In the genomic region with DNA sequence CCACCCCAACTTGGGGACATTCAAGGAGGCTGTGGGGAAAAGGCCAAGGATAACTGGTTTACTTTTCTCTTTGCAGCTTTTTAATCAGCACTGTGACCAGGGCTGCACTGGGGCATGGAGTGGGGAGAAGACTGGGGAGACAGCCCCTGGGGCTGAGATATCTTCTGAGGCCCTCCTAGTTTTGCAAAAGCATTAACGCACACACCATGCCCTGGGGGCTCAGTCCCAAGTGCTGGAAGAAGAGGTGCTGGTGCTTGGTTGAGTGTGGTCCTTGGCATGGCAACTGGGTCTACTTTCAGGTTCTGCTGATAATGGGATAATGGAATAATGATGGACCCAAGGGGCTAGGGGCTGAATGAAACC, we compare ENCODE assay signal across 15 cellular contexts. TPM values are rescaled to one million over a fixed set of nuclear protein-coding genes. Genes with fewer than 3 reads are reported as not detected.
DNase-seq lines count a peak whose midpoint lies in the region; FAIRE-seq and TF ChIP-seq lines count a peak whose summit lies in the region.
"Had no signal": no experiment of that assay in that cellular context is flagged by ENCODE, and none has a peak within 500 bp of the region (broad histone marks: within the 10 kb centered on the region; RNA-seq: fewer than 3 reads in every experiment).

No MANE protein-coding gene starts in this region.

- no peak overlapping the region for H3K56ac ChIP-seq in H1 (replicated peaks; ENCODE audit: insufficient read length, low read depth, low read length)

- no peak overlapping the region for H4K91ac ChIP-seq in H1 (replicated peaks; ENCODE audit: insufficient read length, low read length)

- H4K20me1 ChIP-seq in KMS-11 (ENCODE audit: insufficient read depth) = no peaks in the 10 kb centered on the region
- H4K20me1 ChIP-seq in H1 (replicated peaks in 1 of 2; ENCODE audit: control insufficient read depth in 1 of 2, insufficient read depth in 2 of 2, low read length in 2 of 2) = no peaks in the 10 kb centered on the region
- no peaks in the 10 kb centered on the region for H4K20me1 ChIP-seq in osteoblast (ENCODE audit: insufficient read depth, low read length)
- no peaks in the 10 kb centered on the region for H4K20me1 ChIP-seq in smooth muscle cell (ENCODE audit: low read depth)
- H4K20me1 ChIP-seq: BLaER1 treated with 17β-estradiol and CSF1 and Interleukin-3, amounts not matched to agents 10 nM and 100 nM had no signal

- DNase-seq in Caco-2 = no peak
- no peak for DNase-seq in H1 (ENCODE audit: low read depth in 1 of 2, low spot score in 2 of 2)
- DNase-seq in osteoblast (ENCODE audit: insufficient read length, low spot score, missing footprints) = no peak
- DNase-seq in smooth muscle cell (lab: John Stamatoyannopoulos, UW; ENCODE audit: unreplicated experiment) = no peak
- no peak for DNase-seq in 8988T
- DNase-seq in NCI-H1105 treated with DMSO at 0.1 percent for 48 hours (lab: John Stamatoyannopoulos, UW) = no peak
- DNase-seq in retina = no peak

- H2AFZ ChIP-seq in KMS-11 (ENCODE audit: low read depth) (0 out of 2 replicates have a peak overlapping the region, but pooled peaks have one; percentile 38), H1 (ENCODE audit: low read length) (peak overlapping the region; percentile 79; the same call in 1 of the 2 replicates), osteoblast (ENCODE audit: low read length) (peak overlapping the region; percentile 77), smooth muscle cell (ENCODE audit: low read depth) (no peak overlapping the region)

- no TSS peak for BruUV-seq in Caco-2 (replicated peaks; lab: Mats Ljungman, UMichigan)

- no peak overlapping the region for H3K9ac ChIP-seq in KMS-11
- H3K9ac ChIP-seq in H1 (replicated peaks in 1 of 4; ENCODE audit: extremely low read depth in 1 of 4, low read depth in 3 of 4, low read length in 3 of 4) = no peak overlapping the region
- H3K9ac ChIP-seq in smooth muscle cell (ENCODE audit: low read depth) = no peak overlapping the region
- H3K9ac ChIP-seq: BLaER1 treated with 17β-estradiol and CSF1 and Interleukin-3, amounts not matched to agents 10 nM and 100 nM; SK-N-SH had no signal

- intact Hi-C loops in Caco-2 (cut with micrococcal nuclease; ENCODE audit: unreplicated experiment) = loop anchor here (1.0 to 2.0 kb wide), 7 partner anchors 10 to 239 kb away; a partner anchor contains a TSS

- peaks cover 15% of the 10 kb centered on the region for H3K4me1 Mint-ChIP-seq in Caco-2 (ENCODE audit: low read depth, unreplicated experiment)

- H3K36me3 ChIP-seq in Caco-2 (ENCODE audit: control insufficient read depth, insufficient read depth, low read length) = no peaks in the 10 kb centered on the region
- H3K36me3 ChIP-seq in KMS-11 (ENCODE audit: insufficient read depth) = no peaks in the 10 kb centered on the region
- H3K36me3 ChIP-seq in H1 (ENCODE audit: control insufficient read depth in 2 of 4, insufficient read depth in 4 of 4, low read length in 3 of 4) = no peaks in the 10 kb centered on the region
- no peaks in the 10 kb centered on the region for H3K36me3 ChIP-seq in osteoblast (ENCODE audit: insufficient read depth, low read length)
- H3K36me3 ChIP-seq in smooth muscle cell (ENCODE audit: low read depth) = no peaks in the 10 kb centered on the region
- H3K36me3 ChIP-seq: BLaER1 treated with 17β-estradiol and CSF1 and Interleukin-3, amounts not matched to agents 10 nM and 100 nM; MG63 had no signal

- no peaks in the 10 kb centered on the region for H3K27me3 Mint-ChIP-seq in Caco-2 (ENCODE audit: insufficient read depth, unreplicated experiment)
- H3K27me3 Mint-ChIP-seq: CD4-positive, alpha-beta T cell had no signal

- no peak overlapping the region for H2BK12ac ChIP-seq in H1 (ENCODE audit: low read depth, low read length)

- no peak overlapping the region for H3K14ac ChIP-seq in H1 (ENCODE audit: insufficient read length)

- POLR2A ChIA-PET in Caco-2 (lab: Charles Lee) (interaction anchor here (0.9 kb wide), 1 partner anchor 9 kb away, joined by 5 read pairs; a partner anchor contains a TSS), H1 (lab: Charles Lee; ENCODE audit: partially characterized antibody) (interaction anchor here (1.7 to 3.7 kb wide), 3 partner anchors 9 to 91 kb away, joined by 6 to 30 read pairs (median 7); a partner anchor contains a TSS)

- H3K4me3 Mint-ChIP-seq in Caco-2 (ENCODE audit: unreplicated experiment) = peak overlapping the region; percentile 36
- H3K4me3 Mint-ChIP-seq: CD4-positive, alpha-beta T cell had no signal

- no peak for TF ChIP-seq POLR2A in H1 (IDR thresholded peaks at IDR 0.05; ENCODE audit: control extremely low read depth in 1 of 2, low read depth in 2 of 2, low read length in 2 of 2)

- H3K27ac ChIP-seq in KMS-11 (no peak overlapping the region), H1 (ENCODE audit: low read depth, low read length) (no peak overlapping the region), osteoblast (ENCODE audit: low read depth, low read length) (no peak overlapping the region), smooth muscle cell (ENCODE audit: low read depth) (no peak overlapping the region)
- H3K27ac ChIP-seq: BLaER1 treated with 17β-estradiol and CSF1 and Interleukin-3, amounts not matched to agents 10 nM and 100 nM had no signal

- H4K5ac ChIP-seq in H1 (ENCODE audit: insufficient read length, low read depth, low read length) = no peak overlapping the region

- H3K79me1 ChIP-seq in H1 (ENCODE audit: low read depth, low read length) = no peaks in the 10 kb centered on the region

- H3K23ac ChIP-seq in H1 (ENCODE audit: insufficient read length) = no peak overlapping the region

- H3K23me2 ChIP-seq in H1 (ENCODE audit: low read depth, low read length) = no peaks in the 10 kb centered on the region

- 86% methylated on average over 1 of the region's 1 CpG; no CpG with 5 or more reads in 1 of the 2 experiments for WGBS in H1 (ENCODE audit: extremely low coverage in 1 of 2, insufficient coverage in 1 of 2, insufficient read length in 1 of 2, insufficient replicate concordance in 2 of 2, low coverage in 1 of 2, low lambda C conversion rate in 2 of 2, missing lambda C conversion rate in 1 of 2), 2 experiments
- WGBS in smooth muscle cell (ENCODE audit: low lambda C conversion rate) = 95% methylated on average over 1 of the region's 1 CpG

- H3K79me2 ChIP-seq in KMS-11 (ENCODE audit: insufficient read depth, low read depth) (no peaks in the 10 kb centered on the region), H1 (ENCODE audit: control insufficient read depth in 1 of 2, insufficient read depth in 2 of 2, low read length in 2 of 2) (no peaks in the 10 kb centered on the region), osteoblast (ENCODE audit: insufficient read depth, low read length) (no peaks in the 10 kb centered on the region), smooth muscle cell (ENCODE audit: low read depth) (no peaks in the 10 kb centered on the region)

- H3F3A ChIP-seq in smooth muscle cell (ENCODE audit: low read depth) = no peaks in the 10 kb centered on the region

- no peak overlapping the region for H3K4me2 ChIP-seq in KMS-11
- no peak overlapping the region for H3K4me2 ChIP-seq in H1 (ENCODE audit: insufficient read depth in 1 of 2, low read depth in 2 of 2, low read length in 2 of 2)
- H3K4me2 ChIP-seq in osteoblast (ENCODE audit: insufficient read depth, low read length) = no peak overlapping the region
- H3K4me2 ChIP-seq in smooth muscle cell = no peak overlapping the region
- H3K4me2 ChIP-seq: SK-N-SH had no signal

- TF ChIP-seq EP300 in H1 (IDR thresholded peaks at IDR 0.05; ENCODE audit: borderline replicate concordance in 1 of 2, low read depth in 2 of 2, low read length in 2 of 2) = no peak

- H4K8ac ChIP-seq in H1 (ENCODE audit: extremely low read depth, insufficient read depth, low read length) = no peak overlapping the region

- H3K4me1 ChIP-seq in Caco-2 (peaks cover 18% of the 10 kb centered on the region), KMS-11 (ENCODE audit: low read depth, poor library complexity, severe bottlenecking) (peaks cover 11% of the 10 kb centered on the region), H1 (replicated peaks in 1 of 4; ENCODE audit: control insufficient read depth in 3 of 4, insufficient read depth in 4 of 4, low read length in 3 of 4) (peaks cover 0 to 6% (median 3%) of the 10 kb centered on the region in 4 experiments; a peak in 4 of 7 replicates), osteoblast (ENCODE audit: insufficient read depth, low read length) (peaks cover 4% of the 10 kb centered on the region), smooth muscle cell (ENCODE audit: low read depth) (no peaks in the 10 kb centered on the region)

- peak overlapping the region; percentile 66 for H3K27ac Mint-ChIP-seq in Caco-2 (ENCODE audit: unreplicated experiment)
- H3K27ac Mint-ChIP-seq: CD4-positive, alpha-beta T cell had no signal

- CTCF ChIA-PET in Caco-2 (lab: Charles Lee) = interaction anchor here (0.9 to 2.0 kb wide), 4 partner anchors 9 to 103 kb away, joined by 3 to 10 read pairs (median 5); a partner anchor contains a TSS
- CTCF ChIA-PET in H1 (lab: Charles Lee; ENCODE audit: partially characterized antibody) = interaction anchor here (1.1 to 27.3 kb wide), 11 partner anchors 9 to 186 kb away, joined by 3 to 625 read pairs (median 15); a partner anchor contains a TSS

- no peak for TF ChIP-seq RAD21 in H1 (IDR thresholded peaks at IDR 0.05 in 1 of 2, conservative IDR thresholded peaks at IDR 0.05 in 1 of 2; ENCODE audit: low read depth in 2 of 2, low read length in 2 of 2)

- H3K4ac ChIP-seq in H1 (replicated peaks; ENCODE audit: insufficient read length, low read depth, low read length) = no peak overlapping the region

- H3K9me3 ChIP-seq in Caco-2 (no peaks in the 10 kb centered on the region), H1 (ENCODE audit: insufficient read depth in 2 of 2, low read depth in 1 of 2, low read length in 1 of 2) (no peaks in the 10 kb centered on the region), osteoblast (ENCODE audit: low read depth, low read length) (no peaks in the 10 kb centered on the region), smooth muscle cell (replicated peaks; ENCODE audit: low read depth) (no peaks in the 10 kb centered on the region)
- H3K9me3 ChIP-seq: BLaER1 treated with 17β-estradiol and CSF1 and Interleukin-3, amounts not matched to agents 10 nM and 100 nM; MG63; SK-N-SH had no signal

- H3K9me3 Mint-ChIP-seq in Caco-2 (ENCODE audit: unreplicated experiment) = no peaks in the 10 kb centered on the region
- H3K9me3 Mint-ChIP-seq: CD4-positive, alpha-beta T cell had no signal

- no peak overlapping the region for H3K18ac ChIP-seq in H1 (ENCODE audit: extremely low read depth, low read length)

- no peak for FAIRE-seq in H1 (lab: Jason Lieb, UNC)
- FAIRE-seq: A204.1, RCC 7860 had no signal

- peaks cover 5% of the 10 kb centered on the region for H3K36me3 Mint-ChIP-seq in Caco-2 (ENCODE audit: insufficient read depth, unreplicated experiment)

- no peak overlapping the region for H2AK5ac ChIP-seq in H1 (ENCODE audit: low read depth, low read length)

- TF ChIP-seq CTCF in Caco-2 (IDR thresholded peaks at IDR 0.05; ENCODE audit: insufficient read depth in 1 of 2, low read depth in 1 of 2, low read length in 1 of 2, severe bottlenecking in 1 of 2, unreplicated experiment in 1 of 2) = no peak
- no peak for TF ChIP-seq CTCF in KMS-11 (conservative IDR thresholded peaks at IDR 0.05; ENCODE audit: low read depth, low read length)
- no peak for TF ChIP-seq CTCF in H1 (IDR thresholded peaks at IDR 0.05; ENCODE audit: control extremely low read depth in 1 of 3, insufficient read depth in 1 of 3, low read depth in 1 of 3, low read length in 3 of 3)
- TF ChIP-seq CTCF in osteoblast (IDR thresholded peaks at IDR 0.05; ENCODE audit: extremely low read depth, low read depth, low read length) = no peak
- TF ChIP-seq CTCF in smooth muscle cell (IDR thresholded peaks at IDR 0.05; ENCODE audit: borderline replicate concordance, insufficient read depth, poor library complexity, severe bottlenecking) = no peak

- H2BK5ac ChIP-seq in H1 (ENCODE audit: low read depth, low read length) = no peak overlapping the region

- no peaks in the 10 kb centered on the region for H3K27me3 ChIP-seq in Caco-2 (replicated peaks; ENCODE audit: control insufficient read depth, insufficient read depth, low read length)
- no peaks in the 10 kb centered on the region; the same call in 1 of the 2 replicates for H3K27me3 ChIP-seq in KMS-11 (ENCODE audit: insufficient read depth, low read depth)
- H3K27me3 ChIP-seq in H1 (replicated peaks in 1 of 4; ENCODE audit: control insufficient read depth in 3 of 4, extremely low read depth in 1 of 4, insufficient read depth in 3 of 4, low read length in 3 of 4) = peaks cover 0 to 9% (median 5%) of the 10 kb centered on the region in 4 experiments; a peak in 4 of 7 replicates
- H3K27me3 ChIP-seq in osteoblast (ENCODE audit: insufficient read depth, low read length) = no peaks in the 10 kb centered on the region
- no peaks in the 10 kb centered on the region for H3K27me3 ChIP-seq in smooth muscle cell (ENCODE audit: low read depth)
- H3K27me3 ChIP-seq: BLaER1 treated with 17β-estradiol and CSF1 and Interleukin-3, amounts not matched to agents 10 nM and 100 nM; MG63 had no signal

- H2BK120ac ChIP-seq in H1 (replicated peaks; ENCODE audit: low read depth, low read length) = no peak overlapping the region

- H2BK15ac ChIP-seq in H1 (ENCODE audit: low read length) = no peak overlapping the region

- no peak overlapping the region for H2BK20ac ChIP-seq in H1 (ENCODE audit: low read length)

- no peak overlapping the region for H3K4me3 ChIP-seq in Caco-2 (ENCODE audit: low read depth, low read length)
- no peak overlapping the region for H3K4me3 ChIP-seq in KMS-11 (IDR thresholded peaks at IDR 0.05; ENCODE audit: insufficient read depth, low read depth, low read length)
- H3K4me3 ChIP-seq in H1 (ENCODE audit: extremely low read depth in 1 of 4, insufficient read depth in 2 of 4, low read depth in 3 of 4, low read length in 4 of 4) = no peak overlapping the region
- H3K4me3 ChIP-seq in osteoblast (ENCODE audit: insufficient read depth, low read length) = no peak overlapping the region
- no peak overlapping the region for H3K4me3 ChIP-seq in smooth muscle cell
- H3K4me3 ChIP-seq: BLaER1 treated with 17β-estradiol and CSF1 and Interleukin-3, amounts not matched to agents 10 nM and 100 nM; GM12878; MG63 had no signal

RNA-seq across cellular contexts. Expression of a gene that starts 9.4 kb away (rescaled TPM):
- total RNA-seq in Caco-2 (2022) (142 and 158 TPM in 2 replicates), osteoblast (50.3 and 53.0 TPM in 2 replicates), smooth muscle cell (39.6 and 47.8 TPM in 2 replicates)
- 128 and 140 TPM in 2 replicates for total RNA-seq in H1 (2021; fragmentation: NEBNext Ultra II Directional; extraction: Animal tissue kit (Norgen Biotek cat#: 25700))
- polyA plus RNA-seq in H1 (2011; rRNA removed) (130 and 134 TPM in 2 replicates), smooth muscle cell (24.1 and 28.3 TPM in 2 replicates)
- polyA plus RNA-seq in H1 (2011; cell fraction: cytosol; rRNA removed) = 108 TPM
- 163 TPM for polyA plus RNA-seq in H1 (2011; cell fraction: nucleus; rRNA removed)
- 129 to 179 TPM (median 144 TPM) in 4 replicates for polyA plus RNA-seq in H1 (2012, experiment 1 of 2)
- 124 TPM for polyA plus RNA-seq in H1 (2012, experiment 2 of 2)
- polyA plus RNA-seq in H1 (2013, experiment 1 of 2) = 78.3 TPM
- polyA plus RNA-seq in H1 (2013, experiment 2 of 2) = 77.3 TPM
- 188 TPM in 2 replicates for polyA minus RNA-seq in H1 (2011; rRNA and poly(A)+ RNA removed)
- polyA minus RNA-seq in H1 (2011; cell fraction: cytosol; rRNA and poly(A)+ RNA removed) = 160 TPM
- 105 TPM for polyA minus RNA-seq in H1 (2011; cell fraction: nucleus; rRNA and poly(A)+ RNA removed)

RNA-seq across cellular contexts. Expression of a gene that starts 18.4 kb away (rescaled TPM):
- 15.6 and 17.8 TPM in 2 replicates for total RNA-seq in Caco-2 (2022)
- total RNA-seq in H1 (2021; fragmentation: NEBNext Ultra II Directional; extraction: Animal tissue kit (Norgen Biotek cat#: 25700)) = 1.9 and 2.4 TPM in 2 replicates
- 3.3 and 4.4 TPM in 2 replicates for polyA plus RNA-seq in H1 (2011; rRNA removed)
- 3.1 TPM for polyA plus RNA-seq in H1 (2011; cell fraction: cytosol; rRNA removed)
- polyA plus RNA-seq in H1 (2011; cell fraction: nucleus; rRNA removed) = 7.1 TPM
- 3.3 to 4.8 TPM (median 4.1 TPM) in 4 replicates for polyA plus RNA-seq in H1 (2012, experiment 1 of 2)
- 2.2 TPM for polyA plus RNA-seq in H1 (2012, experiment 2 of 2)
- 2.1 TPM for polyA plus RNA-seq in H1 (2013, experiment 1 of 2)
- 2.3 TPM for polyA plus RNA-seq in H1 (2013, experiment 2 of 2)
- polyA minus RNA-seq in H1 (2011; rRNA and poly(A)+ RNA removed) = 2.6 and 2.9 TPM in 2 replicates
- polyA minus RNA-seq in H1 (2011; cell fraction: cytosol; rRNA and poly(A)+ RNA removed) = 1.0 TPM
- polyA minus RNA-seq in H1 (2011; cell fraction: nucleus; rRNA and poly(A)+ RNA removed) = 4.3 TPM
- total RNA-seq in osteoblast = 0.72 and 0.88 TPM in 2 replicates
- total RNA-seq in smooth muscle cell = 0.36 and 0.45 TPM in 2 replicates
- polyA plus RNA-seq in smooth muscle cell = 0.69 and 1.5 TPM in 2 replicates

RNA-seq across cellular contexts. Expression of a gene that starts 28.0 kb away (rescaled TPM):
- 1.5 and 1.9 TPM in 2 replicates for total RNA-seq in Caco-2 (2022)
- total RNA-seq in H1 (2021; fragmentation: NEBNext Ultra II Directional; extraction: Animal tissue kit (Norgen Biotek cat#: 25700)) = 0.74 and 1.2 TPM in 2 replicates
- 0.45 and 0.53 TPM in 2 replicates for polyA plus RNA-seq in H1 (2011; rRNA removed)
- polyA plus RNA-seq in H1 (2011; cell fraction: cytosol; rRNA removed) = 0.88 TPM
- 1.1 TPM for polyA plus RNA-seq in H1 (2011; cell fraction: nucleus; rRNA removed)
- 0.65 to 1.2 TPM (median 0.89 TPM) in 4 replicates for polyA plus RNA-seq in H1 (2012, experiment 1 of 2)
- polyA plus RNA-seq in H1 (2012, experiment 2 of 2) = 0.84 TPM
- polyA plus RNA-seq in H1 (2013, experiment 1 of 2) = 0.14 TPM
- polyA plus RNA-seq in H1 (2013, experiment 2 of 2) = 0.15 TPM
- polyA minus RNA-seq in H1 (2011; rRNA and poly(A)+ RNA removed) = 0.71 and 3.5 TPM in 2 replicates
- not detected for polyA minus RNA-seq in H1 (2011; cell fraction: cytosol; rRNA and poly(A)+ RNA removed)
- 1.00 TPM for polyA minus RNA-seq in H1 (2011; cell fraction: nucleus; rRNA and poly(A)+ RNA removed)
- under 0.01 TPM in 1 of 2 replicates, not detected in the other for total RNA-seq in osteoblast
- total RNA-seq in smooth muscle cell = not detected in 2 replicates
- 0.24 TPM in 1 of 2 replicates, not detected in the other for polyA plus RNA-seq in smooth muscle cell

RNA-seq across cellular contexts. Expression of a gene that starts 36.2 kb away (rescaled TPM):
- total RNA-seq in Caco-2 (2022) (85.0 and 86.3 TPM in 2 replicates), osteoblast (29.0 and 29.8 TPM in 2 replicates), smooth muscle cell (14.7 and 18.6 TPM in 2 replicates)
- 38.5 and 40.1 TPM in 2 replicates for total RNA-seq in H1 (2021; fragmentation: NEBNext Ultra II Directional; extraction: Animal tissue kit (Norgen Biotek cat#: 25700))
- polyA plus RNA-seq in H1 (2011; rRNA removed) (84.3 and 102 TPM in 2 replicates), smooth muscle cell (67.9 and 71.3 TPM in 2 replicates)
- polyA plus RNA-seq in H1 (2011; cell fraction: cytosol; rRNA removed) = 79.1 TPM
- polyA plus RNA-seq in H1 (2011; cell fraction: nucleus; rRNA removed) = 51.9 TPM
- polyA plus RNA-seq in H1 (2012, experiment 1 of 2) = 47.2 to 55.2 TPM (median 54.2 TPM) in 4 replicates
- 82.9 TPM for polyA plus RNA-seq in H1 (2012, experiment 2 of 2)
- 70.4 TPM for polyA plus RNA-seq in H1 (2013, experiment 1 of 2)
- polyA plus RNA-seq in H1 (2013, experiment 2 of 2) = 71.0 TPM
- polyA minus RNA-seq in H1 (2011; rRNA and poly(A)+ RNA removed) = 22.0 and 26.2 TPM in 2 replicates
- polyA minus RNA-seq in H1 (2011; cell fraction: cytosol; rRNA and poly(A)+ RNA removed) = 15.9 TPM
- polyA minus RNA-seq in H1 (2011; cell fraction: nucleus; rRNA and poly(A)+ RNA removed) = 20.6 TPM

RNA-seq across cellular contexts. Expression of a gene that starts 50.5 kb away (rescaled TPM):
- total RNA-seq in Caco-2 (2022) (122 and 131 TPM in 2 replicates), osteoblast (12.7 and 16.5 TPM in 2 replicates), smooth muscle cell (18.3 and 52.3 TPM in 2 replicates)
- 63.5 and 66.3 TPM in 2 replicates for total RNA-seq in H1 (2021; fragmentation: NEBNext Ultra II Directional; extraction: Animal tissue kit (Norgen Biotek cat#: 25700))
- polyA plus RNA-seq in H1 (2011; rRNA removed) (17.4 and 18.0 TPM in 2 replicates), smooth muscle cell (11.4 and 13.7 TPM in 2 replicates)
- 32.0 TPM for polyA plus RNA-seq in H1 (2011; cell fraction: cytosol; rRNA removed)
- 19.7 TPM for polyA plus RNA-seq in H1 (2011; cell fraction: nucleus; rRNA removed)
- polyA plus RNA-seq in H1 (2012, experiment 1 of 2) = 35.6 to 54.1 TPM (median 40.0 TPM) in 4 replicates
- 5.7 TPM for polyA plus RNA-seq in H1 (2012, experiment 2 of 2)
- polyA plus RNA-seq in H1 (2013, experiment 1 of 2) = 23.4 TPM
- polyA plus RNA-seq in H1 (2013, experiment 2 of 2) = 24.2 TPM
- 55.5 and 61.2 TPM in 2 replicates for polyA minus RNA-seq in H1 (2011; rRNA and poly(A)+ RNA removed)
- polyA minus RNA-seq in H1 (2011; cell fraction: cytosol; rRNA and poly(A)+ RNA removed) = 37.5 TPM
- 26.3 TPM for polyA minus RNA-seq in H1 (2011; cell fraction: nucleus; rRNA and poly(A)+ RNA removed)
